8 cellular contexts compared by ENCODE assay signal in genomic region chr10:97290576-97291356, GRCh38. TPM values are rescaled to one million over a fixed set of nuclear protein-coding genes. Genes with fewer than 3 reads are reported as not detected.
DNase-seq lines count a peak whose midpoint lies in the region; ATAC-seq and TF ChIP-seq lines count a peak whose summit lies in the region.
"Not testable (repeated sequence)": the region's sequence is repeated elsewhere in the genome, so short reads cannot be mapped to it uniquely, and the experiment has no call there.

No MANE protein-coding gene starts in this region.

- not testable (repeated sequence) for H3K9me3 Mint-ChIP-seq in CD8-positive, alpha-beta memory T cell; activated CD4-positive, alpha-beta T cell treated with anti-CD3 and anti-CD28 coated beads, Interleukin-2, amount 10 ng/mL, durations not matched to agents 24 days and 14 days; activated naive CD8-positive, alpha-beta T cell treated with anti-CD3 and anti-CD28 coated beads for 36 hours; naive B cell

- not testable (repeated sequence) for H3K4me1 ChIP-seq in CD8-positive, alpha-beta memory T cell (ENCODE audit: insufficient read depth, low read length); testis

- POLR2A ChIA-PET in CD8-positive, alpha-beta memory T cell (lab: Charles Lee) = not testable (repeated sequence)

- WGBS in testis, 2 donors = 67 to 75% methylated on average over 17 of the region's 17 CpGs

- H3K27ac Mint-ChIP-seq in CD8-positive, alpha-beta memory T cell = peak overlapping the region in 2 of 8 donors; percentile 45 to 91
- H3K27ac Mint-ChIP-seq in activated CD4-positive, alpha-beta T cell treated with anti-CD3 and anti-CD28 coated beads, Interleukin-2, amount 10 ng/mL, durations not matched to agents 24 days and 14 days; activated naive CD8-positive, alpha-beta T cell treated with anti-CD3 and anti-CD28 coated beads for 36 hours: not testable (repeated sequence)
- peak overlapping the region in 1 of 6 donors; percentile 65 for H3K27ac Mint-ChIP-seq in naive B cell

- H3K36me3 Mint-ChIP-seq in CD8-positive, alpha-beta memory T cell = peaks cover 0 to 21% (median 1%) of the 10 kb centered on the region in 3 donors
- H3K36me3 Mint-ChIP-seq in activated CD4-positive, alpha-beta T cell treated with anti-CD3 and anti-CD28 coated beads, Interleukin-2, amount 10 ng/mL, durations not matched to agents 24 days and 14 days (ENCODE audit: low read depth); naive B cell: not testable (repeated sequence)
- H3K36me3 Mint-ChIP-seq in activated naive CD8-positive, alpha-beta T cell treated with anti-CD3 and anti-CD28 coated beads for 36 hours = peaks cover 11% of the 10 kb centered on the region

- not testable (repeated sequence) for H3K27me3 Mint-ChIP-seq in CD8-positive, alpha-beta memory T cell; activated CD4-positive, alpha-beta T cell treated with anti-CD3 and anti-CD28 coated beads, Interleukin-2, amount 10 ng/mL, durations not matched to agents 24 days and 14 days; activated naive CD8-positive, alpha-beta T cell treated with anti-CD3 and anti-CD28 coated beads for 36 hours; naive B cell

- intact Hi-C loops in activated CD4-positive, alpha-beta T cell treated with anti-CD3 and anti-CD28 coated beads, Interleukin-2, amount 10 ng/mL, durations not matched to agents 24 days and 14 days (cut with micrococcal nuclease) = loop anchor here (5.0 to 10.0 kb wide), 3 partner anchors 112 to 703 kb away; partner anchors contain the start of genes LCOR, RRP12 and TM9SF3
- intact Hi-C loops in testis (cut with DNase I; ENCODE audit: low total_unique reads) = not testable (repeated sequence)

- TF ChIP-seq CTCF in HL-60 (IDR thresholded peaks at IDR 0.05; ENCODE audit: insufficient read depth, low read length); fibroblast of villous mesenchyme (IDR thresholded peaks at IDR 0.05; ENCODE audit: insufficient read depth, low read depth, low read length); testis (IDR thresholded peaks at IDR 0.05): not testable (repeated sequence)

- H3K9me3 ChIP-seq in CD8-positive, alpha-beta memory T cell (ENCODE audit: low read length); testis: not testable (repeated sequence)

- peaks cover 21 to 30% (median 28%) of the 10 kb centered on the region in 3 donors for H3K4me1 Mint-ChIP-seq in CD8-positive, alpha-beta memory T cell
- peaks cover 25% of the 10 kb centered on the region for H3K4me1 Mint-ChIP-seq in activated CD4-positive, alpha-beta T cell treated with anti-CD3 and anti-CD28 coated beads, Interleukin-2, amount 10 ng/mL, durations not matched to agents 24 days and 14 days
- peaks cover 18% of the 10 kb centered on the region for H3K4me1 Mint-ChIP-seq in activated naive CD8-positive, alpha-beta T cell treated with anti-CD3 and anti-CD28 coated beads for 36 hours
- H3K4me1 Mint-ChIP-seq in naive B cell = peaks cover 12 to 32% (median 31%) of the 10 kb centered on the region in 3 donors

- not testable (repeated sequence) for H3K27me3 ChIP-seq in CD8-positive, alpha-beta memory T cell (ENCODE audit: insufficient read depth, low read length, poor library complexity, severe bottlenecking); HL-60 (ENCODE audit: insufficient read depth, poor library complexity, severe bottlenecking); testis

- peak overlapping the region in 6 of 7 donors; percentile 59 to 96 (median 82) for H3K4me3 Mint-ChIP-seq in CD8-positive, alpha-beta memory T cell
- peak overlapping the region; percentile 88 for H3K4me3 Mint-ChIP-seq in activated CD4-positive, alpha-beta T cell treated with anti-CD3 and anti-CD28 coated beads, Interleukin-2, amount 10 ng/mL, durations not matched to agents 24 days and 14 days
- H3K4me3 Mint-ChIP-seq in activated naive CD8-positive, alpha-beta T cell treated with anti-CD3 and anti-CD28 coated beads for 36 hours = peak overlapping the region; percentile 94
- H3K4me3 Mint-ChIP-seq in naive B cell = peak overlapping the region in 6 of 8 donors; percentile 9 to 99 (median 65)

- DNase-seq in CD8-positive, alpha-beta memory T cell; HL-60 (ENCODE audit: low read depth in 1 of 2, low spot score in 1 of 2); activated CD4-positive, alpha-beta T cell treated with anti-CD3 and anti-CD28 coated beads, Interleukin-2, amount 10 ng/mL, durations not matched to agents 24 days and 14 days; activated naive CD8-positive, alpha-beta T cell treated with anti-CD3 and anti-CD28 coated beads for 36 hours; fibroblast of villous mesenchyme (ENCODE audit: low read depth); naive B cell; testis: not testable (repeated sequence)
- DNase-seq in RKO (ENCODE audit: low spot score) = peak; percentile 16

- not testable (repeated sequence) for ATAC-seq in naive B cell (ENCODE audit: low read depth in 2 of 2)

- TF ChIP-seq POLR2A in testis (IDR thresholded peaks at IDR 0.05) = not testable (repeated sequence)

- H3K4me3 ChIP-seq in CD8-positive, alpha-beta memory T cell (ENCODE audit: low read length); testis: not testable (repeated sequence)
- H3K4me3 ChIP-seq in HL-60 (replicated peaks; ENCODE audit: insufficient read depth, low read length) = peak overlapping the region; percentile 71
- H3K4me3 ChIP-seq in fibroblast of villous mesenchyme (ENCODE audit: low read depth, low read length) = peak overlapping the region; percentile 80

- H3K27ac ChIP-seq in CD8-positive, alpha-beta memory T cell (ENCODE audit: low read depth, low read length); HL-60 (replicated peaks): not testable (repeated sequence)
- peak overlapping the region; percentile 83 to 98 for H3K27ac ChIP-seq in testis

- H3K36me3 ChIP-seq in CD8-positive, alpha-beta memory T cell (ENCODE audit: insufficient read depth, low read length); testis (ENCODE audit: low read depth, missing control alignments): not testable (repeated sequence)

- CTCF ChIA-PET in CD8-positive, alpha-beta memory T cell (lab: Charles Lee) = interaction anchor here (1.3 to 2.3 kb wide), 2 partner anchors 12 to 29 kb away, joined by 3 to 7 read pairs; no protein-coding TSS in a partner anchor

RNA-seq across cellular contexts. Expression of gene ARHGAP19, which starts 1.7 kb away (rescaled TPM):
- 10 to 100 TPM; 23.3 to 26.5 TPM for total RNA-seq in CD8-positive, alpha-beta memory T cell
- polyA plus RNA-seq in CD8-positive, alpha-beta memory T cell = 8.9 TPM
- total RNA-seq in activated CD4-positive, alpha-beta T cell treated with anti-CD3 and anti-CD28 coated beads, Interleukin-2, amount 10 ng/mL, durations not matched to agents 24 days and 14 days = 26.4 and 30.7 TPM in 2 replicates
- total RNA-seq in activated naive CD8-positive, alpha-beta T cell treated with anti-CD3 and anti-CD28 coated beads for 36 hours = 10 to 100 TPM; 36.1 to 42.9 TPM
- total RNA-seq in fibroblast of villous mesenchyme (8.1 and 13.4 TPM in 2 replicates), testis (10 to 100 TPM; 50.0 to 54.6 TPM)
- polyA plus RNA-seq in naive B cell (ENCODE audit: low read depth in 6 of 6) (10 to 100 TPM in 3 of 6 donors, 1 to 10 TPM in 3; 6.2 to 19.3 (median 9.4) TPM), testis (ENCODE audit: insufficient read depth, low read depth, low replicate concordance) (40.5 TPM)

RNA-seq across cellular contexts. Expression of gene FRAT1, which starts 28.3 kb away (rescaled TPM):
- 1 to 10 TPM; 4.3 to 4.7 TPM for total RNA-seq in CD8-positive, alpha-beta memory T cell
- 13.3 TPM for polyA plus RNA-seq in CD8-positive, alpha-beta memory T cell
- 2.0 and 2.5 TPM in 2 replicates for total RNA-seq in activated CD4-positive, alpha-beta T cell treated with anti-CD3 and anti-CD28 coated beads, Interleukin-2, amount 10 ng/mL, durations not matched to agents 24 days and 14 days
- total RNA-seq in activated naive CD8-positive, alpha-beta T cell treated with anti-CD3 and anti-CD28 coated beads for 36 hours = 1 to 10 TPM; 2.7 to 3.2 TPM
- total RNA-seq in fibroblast of villous mesenchyme (1.7 and 2.3 TPM in 2 replicates), testis (10 to 100 TPM; 22.1 to 29.9 TPM)
- polyA plus RNA-seq in naive B cell (ENCODE audit: low read depth in 6 of 6) (10 to 100 TPM in 4 of 6 donors, 1 to 10 TPM in 2; 7.4 to 15.7 (median 10.8) TPM), testis (ENCODE audit: insufficient read depth, low read depth, low replicate concordance) (9.7 TPM)

RNA-seq across cellular contexts. Expression of gene FRAT2, which starts 43.8 kb away (rescaled TPM):
- total RNA-seq in CD8-positive, alpha-beta memory T cell = 10 to 100 TPM in 1 of 2 experiments, 1 to 10 TPM in 1; 9.8 to 10.4 TPM
- polyA plus RNA-seq in CD8-positive, alpha-beta memory T cell = 18.7 TPM
- total RNA-seq in activated CD4-positive, alpha-beta T cell treated with anti-CD3 and anti-CD28 coated beads, Interleukin-2, amount 10 ng/mL, durations not matched to agents 24 days and 14 days = 8.7 and 9.8 TPM in 2 replicates
- total RNA-seq in activated naive CD8-positive, alpha-beta T cell treated with anti-CD3 and anti-CD28 coated beads for 36 hours = 1 to 10 TPM; 8.8 to 9.5 TPM
- total RNA-seq in fibroblast of villous mesenchyme (5.2 and 5.8 TPM in 2 replicates), testis (10 to 100 TPM; 35.7 to 37.0 TPM)
- polyA plus RNA-seq in naive B cell (ENCODE audit: low read depth in 6 of 6) (10 to 100 TPM in 4 of 6 donors, 1 to 10 TPM in 2; 7.0 to 19.1 (median 14.3) TPM), testis (ENCODE audit: insufficient read depth, low read depth, low replicate concordance) (18.8 TPM)
